Comparison of ENCODE assay signal across 13 cellular contexts in genomic region chr9:19233344-19233743, GRCh38. TPM values are rescaled to one million over a fixed set of nuclear protein-coding genes. Genes with fewer than 3 reads are reported as not detected.
DNase-seq lines count a peak whose midpoint lies in the region; ATAC-seq and TF ChIP-seq lines count a peak whose summit lies in the region.
"Had no signal": no experiment of that assay in that cellular context is flagged by ENCODE, and none has a peak within 500 bp of the region (broad histone marks: within the 10 kb centered on the region; RNA-seq: fewer than 3 reads in every experiment).

No MANE protein-coding gene starts in this region.

- no peak overlapping the region for H3K18ac ChIP-seq in H9 (ENCODE audit: insufficient read length, low read depth, low read length)

- no peak overlapping the region for H3K23ac ChIP-seq in H9 (ENCODE audit: insufficient read length, low read depth, low read length)

- H4K91ac ChIP-seq in H9 (ENCODE audit: insufficient read length, low read depth, low read length), result no peak overlapping the region

- H3K9ac ChIP-seq in H9 (ENCODE audit: extremely low read depth, insufficient read length, low read length), result no peak overlapping the region

- WGBS in H9 (ENCODE audit: extremely low coverage, insufficient read length, low lambda C conversion rate), result no CpG with 5 or more reads among the region's 5 CpGs

- no peak overlapping the region for H2BK20ac ChIP-seq in H9 (ENCODE audit: low read depth, low read length, poor library complexity, severe bottlenecking)

- H3K27me3 Mint-ChIP-seq in activated B cell treated with CpG ODN at 0.5 μM for 24 hours (no peaks in the 10 kb centered on the region), H9 (ENCODE audit: low read depth) (no peaks in the 10 kb centered on the region)

- H3K56ac ChIP-seq in H9 (ENCODE audit: insufficient read length, low read depth, low read length), result no peak overlapping the region

- H2AK5ac ChIP-seq in H9 (ENCODE audit: insufficient read length, low read length), result no peak overlapping the region

- H2BK15ac ChIP-seq in H9 (ENCODE audit: low read depth, low read length), result no peak overlapping the region

- H3K79me1 ChIP-seq in H9 (ENCODE audit: insufficient read depth, low read depth, low read length, poor library complexity, severe bottlenecking), result peaks cover 4% of the 10 kb centered on the region

- H3K4me1 Mint-ChIP-seq in activated B cell treated with CpG ODN at 0.5 μM for 24 hours (peaks cover 18% of the 10 kb centered on the region), H9 (peaks cover 19 to 22% of the 10 kb centered on the region in 2 experiments)

- H3K4me3 ChIP-seq in cardiac muscle cell (peak overlapping the region; percentile 75), left lung (peak overlapping the region in 1 of 2 donors; percentile 95), upper lobe of right lung (peak overlapping the region; percentile 94)

- POLR2A ChIA-PET in activated B cell treated with CpG ODN at 0.5 μM for 24 hours (lab: Charles Lee), result interaction anchor here (4.1 kb wide), 1 partner anchor 146 kb away, joined by 31 read pairs; the partner anchor contains the start of gene RPS6

- no peak for DNase-seq in cardiac muscle cell (ENCODE audit: low read depth in 1 of 2, low spot score in 1 of 2)
- no peak for DNase-seq in left cardiac atrium
- DNase-seq in activated B cell treated with CpG ODN at 0.5 μM for 24 hours, result no peak
- DNase-seq in left lung, result no peak
- no peak for DNase-seq in upper lobe of right lung
- no peak for DNase-seq in H9
- no peak for DNase-seq in anterior cingulate cortex (lab: John Stamatoyannopoulos, UW)
- no peak for DNase-seq in NCI-H2227 (lab: John Stamatoyannopoulos, UW; ENCODE audit: unreplicated experiment)
- DNase-seq: AML-193, kidney, NCI-H226, SIG-M5 had no signal

- H3K4me3 Mint-ChIP-seq in activated B cell treated with CpG ODN at 0.5 μM for 24 hours (peak overlapping the region; percentile 38), H9 (peak overlapping the region in 1 of 2 experiments; percentile 4; a peak in 1 of 5 replicates)

- no peak for ATAC-seq in left cardiac atrium
- ATAC-seq in activated B cell treated with CpG ODN at 0.5 μM for 24 hours (ENCODE audit: low read depth), result no peak
- ATAC-seq in left lung, result no peak
- ATAC-seq in upper lobe of right lung, result no peak

- no peak overlapping the region for H4K8ac ChIP-seq in H9 (replicated peaks; ENCODE audit: insufficient read length, low read depth, low read length)

- H3K27me3 ChIP-seq in cardiac muscle cell (no peaks in the 10 kb centered on the region), left lung (no peaks in the 10 kb centered on the region), upper lobe of right lung (no peaks in the 10 kb centered on the region), H9 (ENCODE audit: insufficient read depth, low read length) (no peaks in the 10 kb centered on the region)

- H3K27ac Mint-ChIP-seq in activated B cell treated with CpG ODN at 0.5 μM for 24 hours (no peak overlapping the region), H9 (no peak overlapping the region)

- no peak overlapping the region for H3K4ac ChIP-seq in H9 (ENCODE audit: low read depth, low read length)

- CTCF ChIA-PET in activated B cell treated with CpG ODN at 0.5 μM for 24 hours (lab: Charles Lee), result interaction anchor here (0.6 to 0.8 kb wide), 2 partner anchors 105 to 179 kb away, joined by 3 read pairs; no protein-coding TSS in a partner anchor

- no peaks in the 10 kb centered on the region for H3K9me3 Mint-ChIP-seq in activated B cell treated with CpG ODN at 0.5 μM for 24 hours
- H3K9me3 Mint-ChIP-seq in H9, result no peaks in the 10 kb centered on the region

- no peak overlapping the region for H2BK12ac ChIP-seq in H9 (ENCODE audit: insufficient read length, low read depth, low read length)

- peaks cover 15% of the 10 kb centered on the region for H3K23me2 ChIP-seq in H9 (ENCODE audit: insufficient read length, low read depth, low read length, poor library complexity, severe bottlenecking)

- H3K36me3 Mint-ChIP-seq in activated B cell treated with CpG ODN at 0.5 μM for 24 hours (ENCODE audit: low read depth), result no peaks in the 10 kb centered on the region
- peaks cover 2 to 12% (median 2%) of the 10 kb centered on the region in 3 experiments; a peak in 2 of 7 replicates for H3K36me3 Mint-ChIP-seq in H9 (ENCODE audit: insufficient read depth in 1 of 3, low read depth in 3 of 3)

- no peak overlapping the region for H2BK5ac ChIP-seq in H9 (ENCODE audit: insufficient read length, low read length)

- H3K9me3 ChIP-seq in cardiac muscle cell (ENCODE audit: low read depth) (no peaks in the 10 kb centered on the region), left lung (no peaks in the 10 kb centered on the region), upper lobe of right lung (no peaks in the 10 kb centered on the region), H9 (ENCODE audit: control insufficient read depth, low read depth, low read length) (no peaks in the 10 kb centered on the region)
- H3K9me3 ChIP-seq: prostate gland had no signal

- H3K4me2 ChIP-seq in H9 (ENCODE audit: insufficient read depth, insufficient read length, low read length), result no peak overlapping the region

- H3K4me1 ChIP-seq in cardiac muscle cell (ENCODE audit: low read depth) (peaks cover 18% of the 10 kb centered on the region), left lung (peaks cover 9 to 58% of the 10 kb centered on the region in 2 donors), upper lobe of right lung (peaks cover 23% of the 10 kb centered on the region), H9 (ENCODE audit: insufficient read depth, low read length) (peaks cover 3% of the 10 kb centered on the region; the same call in 1 of the 2 replicates)

- H4K20me1 ChIP-seq in H9 (ENCODE audit: control insufficient read depth, insufficient read depth, insufficient read length), result no peaks in the 10 kb centered on the region

- H3K27ac ChIP-seq in cardiac muscle cell (peak overlapping the region; percentile 94), left lung (peak overlapping the region; percentile 41 to 94), upper lobe of right lung (peak overlapping the region; percentile 45), H9 (ENCODE audit: insufficient read length, low read depth, low read length) (no peak overlapping the region)

- intact Hi-C loops in left cardiac atrium (cut with DNase I), result loop anchor here in 1 of 2 donors (5.0 kb wide), 1 partner anchor 51 kb away; no protein-coding TSS in a partner anchor
- intact Hi-C loops in activated B cell treated with CpG ODN at 0.5 μM for 24 hours (cut with micrococcal nuclease), result loop anchor here (5.0 kb wide), 1 partner anchor 1389 kb away; the partner anchor contains the start of gene MLLT3
- intact Hi-C loops in left lung (cut with DNase I), result no loop called here
- intact Hi-C loops in upper lobe of right lung (cut with DNase I), result no loop called here

- H3K14ac ChIP-seq in H9 (ENCODE audit: insufficient read depth, low read length), result no peak overlapping the region

- TF ChIP-seq CTCF in cardiac muscle cell (IDR thresholded peaks at IDR 0.05; ENCODE audit: low read depth, low read length), result no peak
- no peak for TF ChIP-seq CTCF in activated B cell treated with CpG ODN at 0.5 μM for 24 hours (IDR thresholded peaks at IDR 0.05)
- TF ChIP-seq CTCF in left lung (IDR thresholded peaks at IDR 0.05), result no peak
- TF ChIP-seq CTCF in upper lobe of right lung (IDR thresholded peaks at IDR 0.05), result no peak
- no peak for TF ChIP-seq CTCF in H9 (conservative IDR thresholded peaks at IDR 0.05)

- no peak overlapping the region for H3T11ph ChIP-seq in H9 (ENCODE audit: low read length)

- no peak overlapping the region for H4K5ac ChIP-seq in H9 (ENCODE audit: insufficient read length, low read depth, low read length)

- H2BK120ac ChIP-seq in H9 (ENCODE audit: low read depth, low read length, poor library complexity, severe bottlenecking), result no peak overlapping the region

- no peak overlapping the region for H2AFZ ChIP-seq in H9 (ENCODE audit: low read length)

- H3K36me3 ChIP-seq in cardiac muscle cell (no peaks in the 10 kb centered on the region), left lung (no peaks in the 10 kb centered on the region), upper lobe of right lung (no peaks in the 10 kb centered on the region)
- H3K36me3 ChIP-seq: prostate gland had no signal

- H3K79me2 ChIP-seq in H9 (ENCODE audit: insufficient read depth, low read length), result peaks cover 12% of the 10 kb centered on the region; the same call in 1 of the 2 replicates

RNA-seq across cellular contexts. Expression of gene DENND4C, which starts 2.9 kb away (rescaled TPM):
- total RNA-seq in cardiac muscle cell, result 35.6 and 51.0 TPM in 2 replicates
- 19.3 and 21.8 TPM in 2 replicates for polyA plus RNA-seq in cardiac muscle cell
- 10 to 100 TPM; 35.3 to 45.3 TPM for total RNA-seq in left cardiac atrium
- total RNA-seq in activated B cell treated with CpG ODN at 0.5 μM for 24 hours, result 27.1 and 33.4 TPM in 2 replicates
- total RNA-seq in left lung, result 10 to 100 TPM; 55.1 to 59.3 TPM
- total RNA-seq in upper lobe of right lung, result 105 TPM
- 22.6 and 26.6 TPM in 2 replicates for total RNA-seq in H9 (2021)
